Comparison of ENCODE assay signal across 23 cellular contexts in the genomic region with DNA sequence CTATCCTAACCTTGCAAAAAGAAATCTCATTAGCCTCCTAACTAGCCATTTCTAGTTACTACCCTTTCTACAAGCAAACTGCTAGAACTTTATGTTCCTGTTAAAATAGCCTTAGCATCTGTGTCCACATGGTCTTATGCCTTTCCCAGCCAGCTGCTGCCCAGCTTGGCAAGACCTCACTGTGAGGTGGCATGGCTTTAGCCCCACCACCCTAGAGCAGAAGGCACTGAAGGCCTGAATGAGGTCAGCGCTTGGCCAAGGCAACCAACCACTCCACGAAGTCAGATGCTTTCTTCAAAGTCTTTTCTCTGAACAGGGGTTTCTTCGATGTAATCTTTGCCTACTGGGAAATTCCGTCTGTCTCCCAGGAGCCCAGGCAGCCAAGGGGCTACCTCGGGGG. TPM values are rescaled to one million over a fixed set of nuclear protein-coding genes. Genes with fewer than 3 reads are reported as not detected.
A peak's percentile ranks its signal among the peaks of the same experiment; 100 is the strongest.
DNase-seq lines count a peak whose midpoint lies in the region; ATAC-seq, FAIRE-seq and TF ChIP-seq lines count a peak whose summit lies in the region.
"Had no signal": no experiment of that assay in that cellular context is flagged by ENCODE, and none has a peak within 500 bp of the region (broad histone marks: within the 10 kb centered on the region; RNA-seq: fewer than 3 reads in every experiment).

No MANE protein-coding gene starts in this region.

- peak overlapping the region; percentile 84 to 89 for H3K27ac ChIP-seq in ascending aorta
- no peak overlapping the region for H3K27ac ChIP-seq in neuronal stem cell (replicated peaks; ENCODE audit: low read length)
- peak overlapping the region; percentile 92 to 96 for H3K27ac ChIP-seq in thoracic aorta
- no peak overlapping the region for H3K27ac ChIP-seq in esophagus muscularis mucosa (replicated peaks in 1 of 4)
- H3K27ac ChIP-seq: 22Rv1 had no signal

- H3K18ac ChIP-seq in neuronal stem cell (ENCODE audit: low read length): no peak overlapping the region

- H3K27me3 ChIP-seq in ascending aorta (no peaks in the 10 kb centered on the region), neuronal stem cell (ENCODE audit: control insufficient read depth in 3 of 3, insufficient read depth in 3 of 3, low read depth in 1 of 3, low read length in 3 of 3) (no peaks in the 10 kb centered on the region), thoracic aorta (replicated peaks; ENCODE audit: insufficient read depth) (no peaks in the 10 kb centered on the region), esophagus muscularis mucosa (no peaks in the 10 kb centered on the region)
- H3K27me3 ChIP-seq: BE2C had no signal

- H3K4ac ChIP-seq in neuronal stem cell (ENCODE audit: low read length): no peak overlapping the region

- no peaks in the 10 kb centered on the region for H3K27me3 Mint-ChIP-seq in T-helper 2 cell treated with Interferon-gamma antibody and Interleukin-4, amounts not matched to agents 5 μg/mL and 100 μg/mL, for 36 hours (ENCODE audit: low read depth)
- H3K27me3 Mint-ChIP-seq: CD4-positive, CD25-positive, alpha-beta regulatory T cell had no signal

- H3K36me3 ChIP-seq in ascending aorta (peaks cover 48 to 59% of the 10 kb centered on the region in 2 donors), neuronal stem cell (replicated peaks in 1 of 2; ENCODE audit: control insufficient read depth in 2 of 2, insufficient read depth in 2 of 2, low read length in 2 of 2) (peaks cover 55 to 98% of the 10 kb centered on the region in 2 donors), thoracic aorta (peaks cover 31% of the 10 kb centered on the region), esophagus muscularis mucosa (peaks cover 78 to 100% (median 97%) of the 10 kb centered on the region in 4 donors)

- no peak overlapping the region for H4K8ac ChIP-seq in neuronal stem cell (ENCODE audit: low read depth, low read length)

- no peak overlapping the region for H2BK5ac ChIP-seq in neuronal stem cell (ENCODE audit: low read length)

- ATAC-seq in thoracic aorta (ENCODE audit: insufficient number of reproducible peaks, low FRiP score, low read depth) (peak; percentile 44), GM18861 (IDR thresholded peaks at IDR 0.05; ENCODE audit: unreplicated experiment) (no peak)
- ATAC-seq: HepG2 had no signal

- H3K4me1 Mint-ChIP-seq in T-helper 2 cell treated with Interferon-gamma antibody and Interleukin-4, amounts not matched to agents 5 μg/mL and 100 μg/mL, for 36 hours (ENCODE audit: low read depth): no peaks in the 10 kb centered on the region
- H3K4me1 Mint-ChIP-seq: CD4-positive, CD25-positive, alpha-beta regulatory T cell had no signal

- peaks cover 3% of the 10 kb centered on the region for H3K79me1 ChIP-seq in neuronal stem cell (ENCODE audit: low read depth, low read length)

- no peak for FAIRE-seq in RCC 7860 (lab: Jason Lieb, UNC)
- FAIRE-seq: HepG2 had no signal

- no peak overlapping the region for H3K4me3 ChIP-seq in ascending aorta
- H3K4me3 ChIP-seq in neuronal stem cell (ENCODE audit: low read length in 2 of 2): no peak overlapping the region
- H3K4me3 ChIP-seq in thoracic aorta: no peak overlapping the region
- no peak overlapping the region for H3K4me3 ChIP-seq in esophagus muscularis mucosa

- no peak overlapping the region for H3K14ac ChIP-seq in neuronal stem cell (ENCODE audit: low read length)

- no peak overlapping the region for H3K4me3 Mint-ChIP-seq in T-helper 2 cell treated with Interferon-gamma antibody and Interleukin-4, amounts not matched to agents 5 μg/mL and 100 μg/mL, for 36 hours
- H3K4me3 Mint-ChIP-seq: CD4-positive, CD25-positive, alpha-beta regulatory T cell; HFFc6 had no signal

- DNase-seq in T-helper 2 cell treated with Interferon-gamma antibody and Interleukin-4, amounts not matched to agents 5 μg/mL and 100 μg/mL, for 36 hours (ENCODE audit: low spot score): no peak
- no peak for DNase-seq in T-helper 2 cell
- peak; percentile 58 to 85 for DNase-seq in ascending aorta (ENCODE audit: low spot score in 2 of 2)
- no peak for DNase-seq in neuronal stem cell (ENCODE audit: low spot score)
- DNase-seq in thoracic aorta (ENCODE audit: low spot score): peak; percentile 35
- DNase-seq in esophagus muscularis mucosa (ENCODE audit: extremely low spot score): no peak
- no peak for DNase-seq in RCC 7860 (ENCODE audit: low spot score)
- DNase-seq: BE2C; CD4-positive, CD25-positive, alpha-beta regulatory T cell; DMS153; GDM1; H7; HFFc6; KBM-7; MV-4-11; NCI-H1694 treated with DMSO at 0.1 percent for 48 hours; NCI-H510A; NCI-H748 treated with DMSO at 0.1 percent for 48 hours; NK-92 treated with Interleukin-12 subunit alpha and Interleukin-12 subunit beta, amount 100 ng/mL, for 24 hours; SHP77 treated with DMSO at 0.1 percent for 48 hours had no signal

- no peak for TF ChIP-seq POLR2A in esophagus muscularis mucosa (IDR thresholded peaks at IDR 0.05; ENCODE audit: low read depth)

- WGBS in neuronal stem cell (ENCODE audit: extremely low coverage in 2 of 2, insufficient read length in 2 of 2, insufficient replicate concordance in 1 of 2), 2 donors: no CpG with 5 or more reads among the region's 5 CpGs
- WGBS in esophagus muscularis mucosa: 88% methylated on average over 5 of the region's 5 CpGs

- intact Hi-C loops in ascending aorta (cut with DNase I) (loop anchor here (1.0 to 2.0 kb wide), 2 partner anchors 14 to 141 kb away; no protein-coding TSS in a partner anchor), esophagus muscularis mucosa (cut with DNase I) (no loop called here)

- no peaks in the 10 kb centered on the region for H3K9me3 Mint-ChIP-seq in T-helper 2 cell treated with Interferon-gamma antibody and Interleukin-4, amounts not matched to agents 5 μg/mL and 100 μg/mL, for 36 hours
- H3K9me3 Mint-ChIP-seq: CD4-positive, CD25-positive, alpha-beta regulatory T cell; HFFc6 had no signal

- H3K4me2 ChIP-seq in neuronal stem cell (ENCODE audit: insufficient read depth, low read length, poor library complexity, severe bottlenecking): no peak overlapping the region

- H2AK5ac ChIP-seq in neuronal stem cell (ENCODE audit: low read depth, low read length): no peak overlapping the region

- peaks cover 13 to 29% of the 10 kb centered on the region in 2 donors for H3K4me1 ChIP-seq in ascending aorta
- H3K4me1 ChIP-seq in neuronal stem cell (ENCODE audit: control insufficient read depth in 2 of 2, insufficient read depth in 1 of 2, low read depth in 1 of 2, low read length in 2 of 2): peaks cover 0 to 3% of the 10 kb centered on the region in 2 donors
- peaks cover 18 to 38% of the 10 kb centered on the region in 2 donors for H3K4me1 ChIP-seq in thoracic aorta (ENCODE audit: control insufficient read depth in 1 of 2, low read depth in 2 of 2)
- H3K4me1 ChIP-seq in esophagus muscularis mucosa: peaks cover 0 to 3% (median 1%) of the 10 kb centered on the region in 4 donors

- no peak overlapping the region for H2BK15ac ChIP-seq in neuronal stem cell (ENCODE audit: low read length)

- peak overlapping the region; percentile 17 for H3K23ac ChIP-seq in neuronal stem cell (ENCODE audit: low read depth, low read length, poor library complexity)

- peak overlapping the region; percentile 31 for H3K27ac Mint-ChIP-seq in T-helper 2 cell treated with Interferon-gamma antibody and Interleukin-4, amounts not matched to agents 5 μg/mL and 100 μg/mL, for 36 hours
- H3K27ac Mint-ChIP-seq: CD4-positive, CD25-positive, alpha-beta regulatory T cell; HFFc6 had no signal

- H2BK12ac ChIP-seq in neuronal stem cell (ENCODE audit: low read length): no peak overlapping the region

- no peak for TF ChIP-seq CTCF in ascending aorta (IDR thresholded peaks at IDR 0.05)
- no peak for TF ChIP-seq CTCF in thoracic aorta (IDR thresholded peaks at IDR 0.05)
- TF ChIP-seq CTCF in esophagus muscularis mucosa (IDR thresholded peaks at IDR 0.05): no peak

- H4K91ac ChIP-seq in neuronal stem cell (ENCODE audit: low read depth, low read length, poor library complexity): no peak overlapping the region

- no peak for TF ChIP-seq EP300 in esophagus muscularis mucosa (IDR thresholded peaks at IDR 0.05)

- no peak overlapping the region for H3K9ac ChIP-seq in neuronal stem cell (ENCODE audit: low read depth, low read length, poor library complexity)

- peaks cover 37% of the 10 kb centered on the region for H3K36me3 Mint-ChIP-seq in T-helper 2 cell treated with Interferon-gamma antibody and Interleukin-4, amounts not matched to agents 5 μg/mL and 100 μg/mL, for 36 hours (ENCODE audit: low read depth)

- no peaks in the 10 kb centered on the region for H3K9me3 ChIP-seq in ascending aorta
- no peaks in the 10 kb centered on the region for H3K9me3 ChIP-seq in neuronal stem cell (replicated peaks in 1 of 2; ENCODE audit: control insufficient read depth in 2 of 2, insufficient read depth in 1 of 2, low read depth in 1 of 2, low read length in 2 of 2)
- H3K9me3 ChIP-seq in thoracic aorta: no peaks in the 10 kb centered on the region
- H3K9me3 ChIP-seq in esophagus muscularis mucosa: no peaks in the 10 kb centered on the region
- H3K9me3 ChIP-seq: BE2C had no signal

- H2BK120ac ChIP-seq in neuronal stem cell (ENCODE audit: low read depth, low read length): no peak overlapping the region

- H2AFZ ChIP-seq in neuronal stem cell (ENCODE audit: low read length): no peak overlapping the region

RNA-seq across cellular contexts. Expression of a gene that starts 41.6 kb away (rescaled TPM):
- total RNA-seq in ascending aorta (18.6 TPM), thoracic aorta (10 to 100 TPM; 12.3 to 19.3 TPM), esophagus muscularis mucosa (10 to 100 TPM in 1 of 4 donors, 1 to 10 TPM in 3; 9.3 to 12.8 (median 9.9) TPM)
- 9.1 TPM for polyA plus RNA-seq in neuronal stem cell (2013, experiment 1 of 2)
- polyA plus RNA-seq in neuronal stem cell (2013, experiment 2 of 2): 9.1 TPM

RNA-seq across cellular contexts. Expression of a gene that starts 46.0 kb away (rescaled TPM):
- total RNA-seq in ascending aorta (1,878 TPM), thoracic aorta (1,000 to 10,000 TPM; 1,219 to 1,252 TPM), esophagus muscularis mucosa (1,000 to 10,000 TPM; 1,283 to 2,770 (median 2,221) TPM)
- polyA plus RNA-seq in neuronal stem cell (2013, experiment 1 of 2): 6,374 TPM
- 6,359 TPM for polyA plus RNA-seq in neuronal stem cell (2013, experiment 2 of 2)

Comparison
In these comparisons a context has a peak if more than half of its experiments do, and no peak if none do; other contexts are left out.
1. DNase-seq: peak in ascending aorta (2 of 2) and thoracic aorta (single experiment); none in T-helper 2 cell treated with Interferon-gamma antibody and Interleukin-4, amounts not matched to agents 5 μg/mL and 100 μg/mL, for 36 hours (single experiment), T-helper 2 cell (0 of 5), neuronal stem cell (single experiment), esophagus muscularis mucosa (single experiment) and RCC 7860 (single experiment).
2. H3K27ac ChIP-seq: peak in ascending aorta (2 of 2) and thoracic aorta (2 of 2); none in neuronal stem cell (single experiment) and esophagus muscularis mucosa (0 of 4).